ENCODE assay signal across 17 cellular contexts in genomic region chrX:48702716-48703115, GRCh38. TPM values are rescaled to one million over a fixed set of nuclear protein-coding genes. Genes with fewer than 3 reads are reported as not detected.
"Had no signal": no experiment of that assay in that cellular context is flagged by ENCODE, and none has a peak within 500 bp of the region (broad histone marks: within the 10 kb centered on the region; RNA-seq: fewer than 3 reads in every experiment).

No MANE protein-coding gene starts in this region.

- H3K27ac Mint-ChIP-seq: activated naive CD4-positive, alpha-beta T cell treated with anti-CD3 and anti-CD28 coated beads, Interleukin-2, amount 50 U/mL, for 24 hours; activated T-helper 17 cell treated with anti-CD3 and anti-CD28 coated beads, Interleukin-2, amount 50 U/mL, for 72 hours; endodermal cell had no signal

- H3K9me3 Mint-ChIP-seq: activated naive CD4-positive, alpha-beta T cell treated with anti-CD3 and anti-CD28 coated beads, Interleukin-2, amount 50 U/mL, for 24 hours; activated T-helper 17 cell treated with anti-CD3 and anti-CD28 coated beads, Interleukin-2, amount 50 U/mL, for 72 hours; naive B cell had no signal

- H3K27me3 Mint-ChIP-seq: activated naive CD4-positive, alpha-beta T cell treated with anti-CD3 and anti-CD28 coated beads, Interleukin-2, amount 50 U/mL, for 24 hours; activated T-helper 17 cell treated with anti-CD3 and anti-CD28 coated beads, Interleukin-2, amount 50 U/mL, for 72 hours; naive B cell had no signal

- H3K4me1 Mint-ChIP-seq: activated T-helper 17 cell treated with anti-CD3 and anti-CD28 coated beads, Interleukin-2, amount 50 U/mL, for 72 hours had no signal

- H3K36me3 ChIP-seq: brain microvascular endothelial cell, transverse colon had no signal

- ATAC-seq: activated T-helper 17 cell treated with anti-CD3 and anti-CD28 coated beads, Interleukin-2, amount 50 U/mL, for 72 hours; lower lobe of right lung had no signal

- DNase-seq: activated CD4-positive, CD25-positive, alpha-beta regulatory T cell; amygdala; brain microvascular endothelial cell; endodermal cell; hypothalamus; kidney glomerular epithelial cell; lower lobe of right lung; naive B cell; posterior cingulate gyrus; small intestine; transverse colon had no signal

- H3K4me3 ChIP-seq: lower lobe of right lung, transverse colon had no signal

- H3K27ac ChIP-seq: brain microvascular endothelial cell, lower lobe of right lung, transverse colon had no signal

- H3K9me3 ChIP-seq: lower lobe of right lung, transverse colon had no signal

- H3K4me1 ChIP-seq: lower lobe of right lung, transverse colon had no signal

- H3K4me3 Mint-ChIP-seq: activated naive CD4-positive, alpha-beta T cell treated with anti-CD3 and anti-CD28 coated beads, Interleukin-2, amount 50 U/mL, for 24 hours; activated T-helper 17 cell treated with anti-CD3 and anti-CD28 coated beads, Interleukin-2, amount 50 U/mL, for 72 hours; endodermal cell had no signal

- H3K36me3 Mint-ChIP-seq: activated naive CD4-positive, alpha-beta T cell treated with anti-CD3 and anti-CD28 coated beads, Interleukin-2, amount 50 U/mL, for 24 hours had no signal

RNA-seq across cellular contexts. Expression of gene WAS, which starts 19.1 kb away (rescaled TPM):
- total RNA-seq: dermis microvascular lymphatic vessel endothelial cell had no signal

RNA-seq across cellular contexts. Expression of gene GLOD5, which starts 58.8 kb away (rescaled TPM):
- total RNA-seq: activated T-helper 17 cell treated with anti-CD3 and anti-CD28 coated beads, Interleukin-2, amount 50 U/mL, for 72 hours; cerebellum; dermis microvascular lymphatic vessel endothelial cell; endodermal cell; glomerular endothelial cell; T-helper 2 cell treated with Interferon-gamma antibody and Interleukin-4, amounts not matched to agents 100 ng/mL and 5 ng/mL, for 36 hours had no signal
